In the genomic region with DNA sequence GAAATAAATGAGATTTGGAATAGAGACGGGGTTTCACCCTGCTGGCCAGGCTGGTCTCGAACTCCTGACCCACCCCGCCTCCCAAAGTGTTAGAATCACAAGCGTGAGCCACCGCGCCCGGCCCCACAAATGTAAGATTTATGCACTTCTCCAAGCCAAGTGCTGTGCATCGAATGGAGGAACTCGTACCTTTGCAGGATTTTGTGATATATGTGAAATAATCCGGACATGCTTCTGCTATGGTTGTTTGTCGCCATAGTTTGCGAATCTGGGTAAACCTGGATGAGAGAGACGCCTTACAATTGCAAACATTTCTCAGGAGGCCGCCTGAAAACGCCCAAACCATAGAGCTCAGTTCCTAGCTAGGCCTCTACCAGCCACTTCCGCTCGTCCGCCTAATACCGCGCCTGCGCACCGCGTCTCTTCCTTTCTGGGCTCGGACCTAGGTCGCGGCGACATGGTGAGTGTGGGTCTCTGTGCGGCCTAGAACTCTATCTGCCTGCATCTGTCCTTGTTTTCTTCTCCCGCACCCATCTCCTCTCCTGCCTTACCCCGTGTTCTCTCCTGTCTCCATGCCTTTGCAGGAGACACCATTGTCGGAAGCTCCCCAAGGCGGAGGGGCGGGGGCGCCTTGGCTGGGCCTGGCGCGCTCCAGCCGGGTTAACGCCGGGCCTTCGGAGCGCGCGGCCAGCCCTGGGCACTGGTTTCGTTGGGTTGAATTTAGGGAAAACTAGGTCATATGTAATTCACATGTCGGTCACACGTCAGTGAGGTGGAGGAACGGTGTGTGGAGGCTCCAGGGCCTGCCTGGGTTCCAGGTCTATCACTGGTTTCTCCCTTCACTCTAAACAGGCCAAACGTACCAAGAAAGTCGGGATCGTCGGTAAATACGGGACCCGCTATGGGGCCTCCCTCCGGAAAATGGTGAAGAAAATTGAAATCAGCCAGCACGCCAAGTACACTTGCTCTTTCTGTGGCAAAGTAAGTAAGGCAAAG, we compare ENCODE assay signal across 8 cellular contexts. TPM values are rescaled to one million over a fixed set of nuclear protein-coding genes. Genes with fewer than 3 reads are reported as not detected.
DNase-seq lines count a peak whose midpoint lies in the region; ATAC-seq lines count a peak whose summit lies in the region.

RPL37A (plus strand) TSS at position 427 of the 996 bp plus-strand sequence; CDS start at position 458, 31 bp downstream.

- peaks cover 44 to 47% (median 47%) of the 10 kb centered on the region in 11 experiments for H3K36me3 ChIP-seq in BLaER1 treated with 17β-estradiol and CSF1 and Interleukin-3, amounts not matched to agents 10 nM and 100 nM

- ATAC-seq in GM19351 (IDR thresholded peaks at IDR 0.05; ENCODE audit: unreplicated experiment) (peak; percentile 89), HG03521 (IDR thresholded peaks at IDR 0.05; ENCODE audit: unreplicated experiment) (peak; percentile 90), left lobe of liver (peak; percentile 97)

- peak within 1 kb of the TSS; percentile 94 to 99 (median 98) for H3K9ac ChIP-seq in BLaER1 treated with 17β-estradiol and CSF1 and Interleukin-3, amounts not matched to agents 10 nM and 100 nM

- peak; percentile 96 for DNase-seq in NCI-H748 (lab: John Stamatoyannopoulos, UW; ENCODE audit: unreplicated experiment)
- peak; percentile 86 for DNase-seq in activated CD4-positive, alpha-beta T cell treated with anti-CD3 and anti-CD28 coated beads, Interleukin-2, amount 50 U/mL, for 1 hour
- peak; percentile 94 for DNase-seq in dedifferentiated amniotic fluid mesenchymal stem cell (ENCODE audit: extremely low spot score)
- peak; percentile 94 for DNase-seq in left lobe of liver (ENCODE audit: low spot score)
- DNase-seq in stimulated activated CD4-positive, alpha-beta T cell treated with anti-CD3 and anti-CD28 coated beads, Interleukin-2, amount 100 ng/mL, for 4 hours (ENCODE audit: low read depth), result peak; percentile 85

- peak within 1 kb of the TSS; percentile 84 to 96 (median 92) for H3K4me2 ChIP-seq in BLaER1 treated with 17β-estradiol and CSF1 and Interleukin-3, amounts not matched to agents 10 nM and 100 nM

- H4K20me1 ChIP-seq in BLaER1 treated with 17β-estradiol and CSF1 and Interleukin-3, amounts not matched to agents 10 nM and 100 nM, result peaks cover 41 to 49% (median 44%) of the 10 kb centered on the region in 11 experiments

- no peaks in the 10 kb centered on the region for H3K27me3 ChIP-seq in BLaER1 treated with 17β-estradiol and CSF1 and Interleukin-3, amounts not matched to agents 10 nM and 100 nM

- H3K4me3 ChIP-seq in BLaER1 treated with 17β-estradiol and CSF1 and Interleukin-3, amounts not matched to agents 10 nM and 100 nM, result peak within 1 kb of the TSS; percentile 72 to 98 (median 86)

- H3K4me1 ChIP-seq in BLaER1 treated with 17β-estradiol and CSF1 and Interleukin-3, amounts not matched to agents 10 nM and 100 nM, result peaks cover 67 to 83% (median 77%) of the 10 kb centered on the region in 10 experiments

- H3K9me3 ChIP-seq in BLaER1 treated with 17β-estradiol and CSF1 and Interleukin-3, amounts not matched to agents 10 nM and 100 nM (replicated peaks in 1 of 11), result no peaks in the 10 kb centered on the region

- peak within 1 kb of the TSS; percentile 87 to 98 (median 96) for H3K27ac ChIP-seq in BLaER1 treated with 17β-estradiol and CSF1 and Interleukin-3, amounts not matched to agents 10 nM and 100 nM

RNA-seq across cellular contexts. Expression of gene RPL37A, which starts in this region (rescaled TPM):
- total RNA-seq in left lobe of liver, result 825 TPM

Comparison
In these comparisons a context has a peak if more than half of its experiments do, and no peak if none do; other contexts are left out.
1. Peak in every context shown above with its lines: DNase-seq, ATAC-seq, H3K4me3 ChIP-seq and H3K27ac ChIP-seq.